16 cellular contexts compared by ENCODE assay signal in genomic region chr14:60812987-60813386, GRCh38.
DNase-seq lines count a peak whose midpoint lies in the region; ATAC-seq and TF ChIP-seq lines count a peak whose summit lies in the region.
"Had no signal": no experiment of that assay in that cellular context is flagged by ENCODE, and none has a peak within 500 bp of the region (broad histone marks: within the 10 kb centered on the region; RNA-seq: fewer than 3 reads in every experiment).

No MANE protein-coding gene starts in this region.

- H3K9me3 ChIP-seq in H9 (ENCODE audit: control insufficient read depth, low read depth, low read length) (no peaks in the 10 kb centered on the region), Karpas-422 (ENCODE audit: low read length) (no peaks in the 10 kb centered on the region)

- WGBS in H9 (ENCODE audit: extremely low coverage, insufficient read length, low lambda C conversion rate), result no CpG with 5 or more reads among the region's 7 CpGs

- H3K4me3 Mint-ChIP-seq in H9, result no peak overlapping the region
- H3K4me3 Mint-ChIP-seq in chondrocyte (ENCODE audit: unreplicated experiment), result no peak overlapping the region
- no peak overlapping the region for H3K4me3 Mint-ChIP-seq in stimulated activated memory B cell treated with anti-CD40 and anti-IgM and Interleukin-4, amounts not matched to agents 10 μg/mL and 1 μg/mL and 100 μg/mL, for 72 hours
- H3K4me3 Mint-ChIP-seq: B cell; CD14-positive monocyte; CD8-positive, alpha-beta T cell had no signal

- H3K9me3 Mint-ChIP-seq in H9, result no peaks in the 10 kb centered on the region
- no peaks in the 10 kb centered on the region for H3K9me3 Mint-ChIP-seq in chondrocyte (ENCODE audit: low read depth)
- no peaks in the 10 kb centered on the region for H3K9me3 Mint-ChIP-seq in stimulated activated memory B cell treated with anti-CD40 and anti-IgM and Interleukin-4, amounts not matched to agents 10 μg/mL and 1 μg/mL and 100 μg/mL, for 72 hours
- H3K9me3 Mint-ChIP-seq: CD14-positive monocyte; CD8-positive, alpha-beta T cell; IgD-negative memory B cell had no signal

- H3K27ac ChIP-seq in H9 (ENCODE audit: insufficient read length, low read depth, low read length) (no peak overlapping the region), Karpas-422 (ENCODE audit: low read length) (peak overlapping the region; percentile 79)

- no peak overlapping the region for H2AK5ac ChIP-seq in H9 (ENCODE audit: insufficient read length, low read length)

- H4K8ac ChIP-seq in H9 (replicated peaks; ENCODE audit: insufficient read length, low read depth, low read length), result no peak overlapping the region

- H2BK120ac ChIP-seq in H9 (ENCODE audit: low read depth, low read length, poor library complexity, severe bottlenecking), result no peak overlapping the region

- TF ChIP-seq CTCF in H9 (conservative IDR thresholded peaks at IDR 0.05) (no peak), chondrocyte (IDR thresholded peaks at IDR 0.05) (no peak)

- no peak for DNase-seq in H9
- DNase-seq in Karpas-422, result peak; percentile 89
- peak; percentile 87 for DNase-seq in chondrocyte (ENCODE audit: low spot score)
- no peak for DNase-seq in activated naive CD4-positive, alpha-beta T cell treated with Interleukin-2 at 50 U/mL for 16 hours
- DNase-seq in SHP77 (lab: John Stamatoyannopoulos, UW), result no peak
- DNase-seq: CD8-positive, alpha-beta T cell; COR-L47; DMS153; DND-41; GDM1 had no signal

- H3K23ac ChIP-seq in H9 (ENCODE audit: insufficient read length, low read depth, low read length), result no peak overlapping the region

- no peak overlapping the region for H3K56ac ChIP-seq in H9 (ENCODE audit: insufficient read length, low read depth, low read length)

- no peak overlapping the region for H2BK15ac ChIP-seq in H9 (ENCODE audit: low read depth, low read length)

- H2BK5ac ChIP-seq in H9 (ENCODE audit: insufficient read length, low read length), result no peak overlapping the region

- no peak overlapping the region for H3K14ac ChIP-seq in H9 (ENCODE audit: insufficient read depth, low read length)

- no peaks in the 10 kb centered on the region for H3K4me1 ChIP-seq in H9 (ENCODE audit: insufficient read depth, low read length)
- H3K4me1 ChIP-seq in Karpas-422 (ENCODE audit: low read length), result peaks cover 79% of the 10 kb centered on the region

- no peak overlapping the region for H3T11ph ChIP-seq in H9 (ENCODE audit: low read length)

- peaks cover 62% of the 10 kb centered on the region for H3K36me3 ChIP-seq in Karpas-422 (ENCODE audit: insufficient read depth, low read length)

- no peaks in the 10 kb centered on the region for H3K27me3 Mint-ChIP-seq in H9 (ENCODE audit: low read depth)
- H3K27me3 Mint-ChIP-seq in chondrocyte (ENCODE audit: low read depth), result no peaks in the 10 kb centered on the region
- no peaks in the 10 kb centered on the region for H3K27me3 Mint-ChIP-seq in stimulated activated memory B cell treated with anti-CD40 and anti-IgM and Interleukin-4, amounts not matched to agents 10 μg/mL and 1 μg/mL and 100 μg/mL, for 72 hours
- H3K27me3 Mint-ChIP-seq: B cell had no signal

- no peak overlapping the region for H4K91ac ChIP-seq in H9 (ENCODE audit: insufficient read length, low read depth, low read length)

- H3K79me1 ChIP-seq in H9 (ENCODE audit: insufficient read depth, low read depth, low read length, poor library complexity, severe bottlenecking), result no peaks in the 10 kb centered on the region

- no peak overlapping the region for H3K4ac ChIP-seq in H9 (ENCODE audit: low read depth, low read length)

- H3K27ac Mint-ChIP-seq in H9 (peak overlapping the region in 2 of 3 experiments; percentile 2; a peak in 1 of 7 replicates), chondrocyte (ENCODE audit: unreplicated experiment) (no peak overlapping the region)
- H3K27ac Mint-ChIP-seq in stimulated activated memory B cell treated with anti-CD40 and anti-IgM and Interleukin-4, amounts not matched to agents 10 μg/mL and 1 μg/mL and 100 μg/mL, for 72 hours, result peak overlapping the region; percentile 9
- H3K27ac Mint-ChIP-seq: B cell; CD8-positive, alpha-beta T cell had no signal

- no peak overlapping the region for H2BK12ac ChIP-seq in H9 (ENCODE audit: insufficient read length, low read depth, low read length)

- no peak overlapping the region for H4K5ac ChIP-seq in H9 (ENCODE audit: insufficient read length, low read depth, low read length)

- H2AFZ ChIP-seq in H9 (ENCODE audit: low read length), result no peak overlapping the region
- H2AFZ ChIP-seq in Karpas-422 (ENCODE audit: low read length), result no peak overlapping the region

- no peak for ATAC-seq in stimulated activated memory B cell treated with anti-CD40 and anti-IgM and Interleukin-4, amounts not matched to agents 10 μg/mL and 1 μg/mL and 100 μg/mL, for 72 hours
- no peak for ATAC-seq in HG03342 (IDR thresholded peaks at IDR 0.05; ENCODE audit: unreplicated experiment)
- ATAC-seq: CD8-positive, alpha-beta T cell; HCT116 had no signal

- H3K36me3 Mint-ChIP-seq in H9 (ENCODE audit: insufficient read depth in 1 of 3, low read depth in 3 of 3) (peaks cover 5 to 20% (median 13%) of the 10 kb centered on the region in 3 experiments; a peak in 6 of 7 replicates), chondrocyte (ENCODE audit: low read depth) (peaks cover 24% of the 10 kb centered on the region)
- H3K36me3 Mint-ChIP-seq in stimulated activated memory B cell treated with anti-CD40 and anti-IgM and Interleukin-4, amounts not matched to agents 10 μg/mL and 1 μg/mL and 100 μg/mL, for 72 hours, result peaks cover 60% of the 10 kb centered on the region

- H3K79me2 ChIP-seq in H9 (ENCODE audit: insufficient read depth, low read length) (no peaks in the 10 kb centered on the region), Karpas-422 (ENCODE audit: low read length) (peaks cover 76% of the 10 kb centered on the region)

- no peaks in the 10 kb centered on the region for H3K23me2 ChIP-seq in H9 (ENCODE audit: insufficient read length, low read depth, low read length, poor library complexity, severe bottlenecking)

- no peak overlapping the region for H3K4me2 ChIP-seq in H9 (ENCODE audit: insufficient read depth, insufficient read length, low read length)
- peak overlapping the region; percentile 47 for H3K4me2 ChIP-seq in Karpas-422 (ENCODE audit: low read depth, low read length, poor library complexity, severe bottlenecking)

- peak overlapping the region; percentile 10; the same call in 1 of the 2 replicates for H3K4me3 ChIP-seq in Karpas-422 (ENCODE audit: low read length)

- no peak overlapping the region for H3K18ac ChIP-seq in H9 (ENCODE audit: insufficient read length, low read depth, low read length)

- no peak overlapping the region for H3K9ac ChIP-seq in H9 (ENCODE audit: extremely low read depth, insufficient read length, low read length)
- H3K9ac ChIP-seq in Karpas-422 (ENCODE audit: low read length), result peak overlapping the region; percentile 39; the same call in 1 of the 2 replicates

- H2BK20ac ChIP-seq in H9 (ENCODE audit: low read depth, low read length, poor library complexity, severe bottlenecking), result no peak overlapping the region

- H3K27me3 ChIP-seq in H9 (ENCODE audit: insufficient read depth, low read length), result no peaks in the 10 kb centered on the region
- no peaks in the 10 kb centered on the region for H3K27me3 ChIP-seq in Karpas-422 (ENCODE audit: low read length)

- H3K9me2 ChIP-seq in Karpas-422 (replicated peaks; ENCODE audit: insufficient read depth, low read length), result no peaks in the 10 kb centered on the region

- H4K20me1 ChIP-seq in H9 (ENCODE audit: control insufficient read depth, insufficient read depth, insufficient read length) (no peaks in the 10 kb centered on the region), Karpas-422 (ENCODE audit: insufficient read depth, low read depth, low read length) (no peaks in the 10 kb centered on the region)

- H3K4me1 Mint-ChIP-seq in H9 (peaks cover 0 to 4% of the 10 kb centered on the region in 2 experiments; a peak in 1 of 4 replicates), chondrocyte (ENCODE audit: low read depth) (peaks cover 12% of the 10 kb centered on the region)
- peaks cover 22% of the 10 kb centered on the region for H3K4me1 Mint-ChIP-seq in stimulated activated memory B cell treated with anti-CD40 and anti-IgM and Interleukin-4, amounts not matched to agents 10 μg/mL and 1 μg/mL and 100 μg/mL, for 72 hours
- H3K4me1 Mint-ChIP-seq: CD14-positive monocyte had no signal

Comparison
In these comparisons a context has a peak if more than half of its experiments do, and no peak if none do; other contexts are left out.
1. DNase-seq: peak in Karpas-422 (single experiment) and chondrocyte (single experiment); none in H9 (single experiment), activated naive CD4-positive, alpha-beta T cell treated with Interleukin-2 at 50 U/mL for 16 hours (single experiment) and SHP77 (0 of 2).